1 cellular context compared by ENCODE assay signal in genomic region chr13:42835012-42835411, GRCh38.
TF ChIP-seq lines count a peak whose summit lies in the region.

No MANE protein-coding gene starts in this region.

TF ChIP-seq in IMR-90, 13 proteins besides CTCF, POLR2A, EP300 and RAD21 (continued from another document):
- TF ChIP-seq, protein P1, sequence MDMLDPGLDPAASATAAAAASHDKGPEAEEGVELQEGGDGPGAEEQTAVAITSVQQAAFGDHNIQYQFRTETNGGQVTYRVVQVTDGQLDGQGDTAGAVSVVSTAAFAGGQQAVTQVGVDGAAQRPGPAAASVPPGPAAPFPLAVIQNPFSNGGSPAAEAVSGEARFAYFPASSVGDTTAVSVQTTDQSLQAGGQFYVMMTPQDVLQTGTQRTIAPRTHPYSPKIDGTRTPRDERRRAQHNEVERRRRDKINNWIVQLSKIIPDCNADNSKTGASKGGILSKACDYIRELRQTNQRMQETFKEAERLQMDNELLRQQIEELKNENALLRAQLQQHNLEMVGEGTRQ (IDR thresholded peaks at IDR 0.05; ENCODE audit: low read depth, low read length) = no peak
- TF ChIP-seq CHD1 (IDR thresholded peaks at IDR 0.05; ENCODE audit: low read depth, low read length) (no peak), FOS (IDR thresholded peaks at IDR 0.05; ENCODE audit: low read depth, low read length) (no peak)
